21 cellular contexts compared by ENCODE assay signal in the genomic region with DNA sequence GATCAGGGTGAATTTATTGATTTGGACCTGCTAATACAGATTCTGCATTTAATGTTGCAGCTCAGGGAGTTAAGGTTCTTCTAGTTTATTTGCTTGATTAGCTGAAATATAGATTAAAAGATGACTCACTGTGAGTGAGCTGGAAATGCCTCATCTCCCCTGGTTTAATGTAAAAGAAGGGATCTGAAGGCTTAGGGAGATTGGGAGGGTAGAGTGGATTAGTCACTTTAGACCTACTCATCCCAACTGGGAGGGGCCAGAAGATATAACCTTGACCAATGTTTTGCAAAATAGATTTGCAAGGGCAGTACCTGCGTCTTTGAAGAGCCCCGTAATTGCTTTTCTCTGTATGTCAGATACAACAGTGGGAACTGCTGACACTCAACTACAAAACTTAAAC.
"Had no signal": no experiment of that assay in that cellular context is flagged by ENCODE, and none has a peak within 500 bp of the region (broad histone marks: within the 10 kb centered on the region; RNA-seq: fewer than 3 reads in every experiment).

No MANE protein-coding gene starts in this region.

- H3K4me3 ChIP-seq: left ventricle myocardium inferior, skin epidermis, transverse colon had no signal

- H3K9me3 ChIP-seq: neutrophil had no signal

- H3K4me1 ChIP-seq: left ventricle myocardium inferior, transverse colon had no signal

- DNase-seq: activated CD4-positive, alpha-beta T cell treated with anti-CD3 and anti-CD28 coated beads for 4 hours; activated CD8-positive, alpha-beta memory T cell treated with anti-CD3 and anti-CD28 coated beads, Interleukin-2, amount 50 U/mL, for 4 hours; activated CD8-positive, alpha-beta T cell treated with anti-CD3 and anti-CD28 coated beads for 36 hours; activated effector memory CD4-positive, alpha-beta T cell treated with anti-CD3 and anti-CD28 coated beads, Interleukin-2, amount 50 U/mL, for 16 hours; activated T-cell treated with anti-CD3 and anti-CD28 coated beads, Interleukin-2, amount 50 U/mL, for 48 hours; amniotic stem cell; brain microvascular endothelial cell; effector memory CD8-positive, alpha-beta T cell; glutamatergic neuron; hypothalamus; left ventricle myocardium inferior; natural killer cell; posterior cingulate gyrus; stimulated activated CD4-positive, alpha-beta T cell treated with anti-CD3 and anti-CD28 coated beads, Interleukin-4, amount 100 ng/mL, for 24 hours; stimulated activated naive CD4-positive, alpha-beta T cell; substantia nigra; transverse colon had no signal

- ATAC-seq: activated CD8-positive, alpha-beta T cell treated with anti-CD3 and anti-CD28 coated beads for 36 hours; activated naive CD4-positive, alpha-beta T cell treated with anti-CD3 and anti-CD28 coated beads, Interleukin-2, amount 50 U/mL, for 72 hours; effector memory CD8-positive, alpha-beta T cell; natural killer cell; WTC11 had no signal

- H3K36me3 ChIP-seq: brain microvascular endothelial cell, left ventricle myocardium inferior, neutrophil, transverse colon had no signal

- H3K27ac ChIP-seq: brain microvascular endothelial cell, left ventricle myocardium inferior, neutrophil, skin epidermis, transverse colon had no signal

- H3K27me3 ChIP-seq: brain microvascular endothelial cell, neutrophil, transverse colon had no signal
